In the genomic region with DNA sequence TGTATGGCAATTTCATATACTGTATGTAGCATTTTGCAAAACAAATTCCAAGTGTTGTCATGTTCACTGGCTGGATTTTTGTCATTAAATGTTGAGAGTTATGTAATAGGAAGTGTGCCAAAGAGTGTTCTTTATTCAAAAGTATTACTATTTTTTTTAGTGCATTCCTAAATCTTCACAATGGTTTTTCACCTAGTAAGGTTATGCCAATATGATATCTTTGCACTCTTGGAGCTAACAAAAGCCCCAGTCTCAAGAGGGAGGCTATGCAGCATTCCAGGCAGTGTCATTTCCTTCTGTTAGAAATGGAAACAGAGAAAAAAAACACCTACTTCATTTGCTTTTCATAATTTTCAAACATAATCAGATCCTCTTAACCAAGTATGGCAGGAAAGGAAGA, we compare ENCODE assay signal across 1 cellular context.
TF ChIP-seq lines count a peak whose summit lies in the region.

No MANE protein-coding gene starts in this region.

TF ChIP-seq in GM23338, 12 proteins besides CTCF, POLR2A, EP300 and RAD21 (continued from another document):
- TF ChIP-seq ZNF462 (CRISPR knock-in tag; IDR thresholded peaks at IDR 0.05) (no peak), EZH2phosphoT487 (IDR thresholded peaks at IDR 0.05; ENCODE audit: unreplicated experiment) (no peak), NANOG (IDR thresholded peaks at IDR 0.05; ENCODE audit: borderline replicate concordance) (no peak), ZNF114 (CRISPR knock-in tag; IDR thresholded peaks at IDR 0.05) (no peak), ZNF331 (CRISPR knock-in tag; IDR thresholded peaks at IDR 0.05; ENCODE audit: low read depth) (no peak), EZH2 (IDR thresholded peaks at IDR 0.05; ENCODE audit: low read depth, unreplicated experiment) (no peak)
- TF ChIP-seq, protein P1, sequence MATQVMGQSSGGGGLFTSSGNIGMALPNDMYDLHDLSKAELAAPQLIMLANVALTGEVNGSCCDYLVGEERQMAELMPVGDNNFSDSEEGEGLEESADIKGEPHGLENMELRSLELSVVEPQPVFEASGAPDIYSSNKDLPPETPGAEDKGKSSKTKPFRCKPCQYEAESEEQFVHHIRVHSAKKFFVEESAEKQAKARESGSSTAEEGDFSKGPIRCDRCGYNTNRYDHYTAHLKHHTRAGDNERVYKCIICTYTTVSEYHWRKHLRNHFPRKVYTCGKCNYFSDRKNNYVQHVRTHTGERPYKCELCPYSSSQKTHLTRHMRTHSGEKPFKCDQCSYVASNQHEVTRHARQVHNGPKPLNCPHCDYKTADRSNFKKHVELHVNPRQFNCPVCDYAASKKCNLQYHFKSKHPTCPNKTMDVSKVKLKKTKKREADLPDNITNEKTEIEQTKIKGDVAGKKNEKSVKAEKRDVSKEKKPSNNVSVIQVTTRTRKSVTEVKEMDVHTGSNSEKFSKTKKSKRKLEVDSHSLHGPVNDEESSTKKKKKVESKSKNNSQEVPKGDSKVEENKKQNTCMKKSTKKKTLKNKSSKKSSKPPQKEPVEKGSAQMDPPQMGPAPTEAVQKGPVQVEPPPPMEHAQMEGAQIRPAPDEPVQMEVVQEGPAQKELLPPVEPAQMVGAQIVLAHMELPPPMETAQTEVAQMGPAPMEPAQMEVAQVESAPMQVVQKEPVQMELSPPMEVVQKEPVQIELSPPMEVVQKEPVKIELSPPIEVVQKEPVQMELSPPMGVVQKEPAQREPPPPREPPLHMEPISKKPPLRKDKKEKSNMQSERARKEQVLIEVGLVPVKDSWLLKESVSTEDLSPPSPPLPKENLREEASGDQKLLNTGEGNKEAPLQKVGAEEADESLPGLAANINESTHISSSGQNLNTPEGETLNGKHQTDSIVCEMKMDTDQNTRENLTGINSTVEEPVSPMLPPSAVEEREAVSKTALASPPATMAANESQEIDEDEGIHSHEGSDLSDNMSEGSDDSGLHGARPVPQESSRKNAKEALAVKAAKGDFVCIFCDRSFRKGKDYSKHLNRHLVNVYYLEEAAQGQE (IDR thresholded peaks at IDR 0.05; ENCODE audit: unreplicated experiment) = no peak
TF ChIP-seq in GM23338: peak in this region for 0.
